24 cellular contexts compared by ENCODE assay signal in genomic region chr20:51938557-51939324, GRCh38.
DNase-seq lines count a peak whose midpoint lies in the region; ATAC-seq, FAIRE-seq and TF ChIP-seq lines count a peak whose summit lies in the region.
"Had no signal": no experiment of that assay in that cellular context is flagged by ENCODE, and none has a peak within 500 bp of the region (broad histone marks: within the 10 kb centered on the region; RNA-seq: fewer than 3 reads in every experiment).

No MANE protein-coding gene starts in this region.

- H3K27me3 ChIP-seq in A673 (replicated peaks; ENCODE audit: insufficient read depth, low read depth, low read length, poor library complexity) (no peaks in the 10 kb centered on the region), PC-3 (ENCODE audit: low read length) (no peaks in the 10 kb centered on the region)
- H3K27me3 ChIP-seq: cardiac muscle cell, gastrocnemius medialis, suprapubic skin had no signal

- no peaks in the 10 kb centered on the region for H4K20me1 ChIP-seq in PC-3 (ENCODE audit: low read length)

- ATAC-seq in PC-3 (peak; percentile 67), mucosa of descending colon (no peak)
- ATAC-seq: activated CD4-positive, alpha-beta T cell treated with anti-CD3 and anti-CD28 coated beads for 36 hours; activated T-cell treated with anti-CD3 and anti-CD28 coated beads, Interleukin-2, amount 50 U/mL, for 72 hours; gastrocnemius medialis had no signal

- H2AFZ ChIP-seq in PC-3 (ENCODE audit: low read length): no peak overlapping the region

- no peaks in the 10 kb centered on the region for H3K4me1 Mint-ChIP-seq in activated CD4-positive, alpha-beta memory T cell treated with anti-CD3 and anti-CD28 coated beads for 36 hours (ENCODE audit: low read depth)
- H3K4me1 Mint-ChIP-seq: activated CD4-positive, alpha-beta T cell treated with anti-CD3 and anti-CD28 coated beads for 36 hours; activated naive CD4-positive, alpha-beta T cell treated with anti-CD3 and anti-CD28 coated beads, Interleukin-2, amount 10 ng/mL, durations not matched to agents 7 days and 5 days; CD14-positive monocyte had no signal

- TF ChIP-seq CTCF in A673 (conservative IDR thresholded peaks at IDR 0.05; ENCODE audit: low read depth, low read length) (no peak), PC-3 (conservative IDR thresholded peaks at IDR 0.05; ENCODE audit: low read depth, low read length) (no peak), fibroblast of mammary gland (conservative IDR thresholded peaks at IDR 0.05; ENCODE audit: control insufficient read depth, insufficient read depth, low read depth, low read length) (no peak), kidney (IDR thresholded peaks at IDR 0.05; ENCODE audit: borderline replicate concordance, extremely low read depth, insufficient read depth) (no peak), mucosa of descending colon (IDR thresholded peaks at IDR 0.05) (no peak)

- no peaks in the 10 kb centered on the region for H3K36me3 Mint-ChIP-seq in activated CD4-positive, alpha-beta memory T cell treated with anti-CD3 and anti-CD28 coated beads for 36 hours
- H3K36me3 Mint-ChIP-seq: activated naive CD4-positive, alpha-beta T cell treated with anti-CD3 and anti-CD28 coated beads, Interleukin-2, amount 10 ng/mL, durations not matched to agents 7 days and 5 days; CD14-positive monocyte had no signal

- H3K4me3 Mint-ChIP-seq in activated CD4-positive, alpha-beta memory T cell treated with anti-CD3 and anti-CD28 coated beads for 36 hours: no peak overlapping the region
- H3K4me3 Mint-ChIP-seq: activated CD4-positive, alpha-beta T cell treated with anti-CD3 and anti-CD28 coated beads for 36 hours; activated naive CD4-positive, alpha-beta T cell treated with anti-CD3 and anti-CD28 coated beads, Interleukin-2, amount 10 ng/mL, durations not matched to agents 7 days and 5 days; activated T-cell treated with anti-CD3 and anti-CD28 coated beads, Interleukin-2, amount 50 U/mL, for 72 hours; CD14-positive monocyte; dendritic cell treated with granulocyte-macrophage colony-stimulating factor and Interleukin-4, amounts not matched to agents 40 ng/mL and 50 ng/mL, for 4 days had no signal

- H3K9ac ChIP-seq in PC-3 (ENCODE audit: low read length) (no peak overlapping the region), kidney (ENCODE audit: low read length in 2 of 2) (no peak overlapping the region)
- H3K9ac ChIP-seq: KMS-11 had no signal

- H3K4me3 ChIP-seq in A673 (ENCODE audit: low read depth, low read length, poor library complexity, severe bottlenecking): no peak overlapping the region
- no peak overlapping the region for H3K4me3 ChIP-seq in PC-3 (ENCODE audit: low read length)
- no peak overlapping the region for H3K4me3 ChIP-seq in fibroblast of mammary gland (ENCODE audit: control insufficient read depth, low read depth, low read length)
- H3K4me3 ChIP-seq in kidney (ENCODE audit: low read length in 2 of 2): no peak overlapping the region
- no peak overlapping the region for H3K4me3 ChIP-seq in mucosa of descending colon
- H3K4me3 ChIP-seq: cardiac muscle cell, gastrocnemius medialis, lung, suprapubic skin had no signal

- H3K9me2 ChIP-seq in PC-3 (replicated peaks; ENCODE audit: low read length): no peaks in the 10 kb centered on the region

- H3K36me3 ChIP-seq in A673 (ENCODE audit: insufficient read depth, low read length, poor library complexity, severe bottlenecking) (no peaks in the 10 kb centered on the region), PC-3 (ENCODE audit: low read depth, low read length) (no peaks in the 10 kb centered on the region), kidney (ENCODE audit: control insufficient read depth in 1 of 2, insufficient read depth in 2 of 2, low read length in 2 of 2) (no peaks in the 10 kb centered on the region), mucosa of descending colon (ENCODE audit: low read depth) (no peaks in the 10 kb centered on the region)
- H3K36me3 ChIP-seq: cardiac muscle cell, gastrocnemius medialis, suprapubic skin had no signal

- no peaks in the 10 kb centered on the region for H3K79me2 ChIP-seq in PC-3 (ENCODE audit: low read length)

- POLR2A ChIA-PET in A673 (lab: Charles Lee; ENCODE audit: low non-redundant PET): interaction anchor here (0.6 kb wide), 1 partner anchor 1977 kb away, joined by 3 read pairs; no protein-coding TSS in a partner anchor
- POLR2A ChIA-PET in PC-3 (lab: Charles Lee; ENCODE audit: unreplicated experiment): no interaction called here
- POLR2A ChIA-PET in activated CD4-positive, alpha-beta memory T cell treated with anti-CD3 and anti-CD28 coated beads for 36 hours (lab: Charles Lee): no interaction called here

- peak overlapping the region; percentile 30 for H3K4me2 ChIP-seq in PC-3 (ENCODE audit: low read length)
- H3K4me2 ChIP-seq: KMS-11 had no signal

- no peak overlapping the region for H3K27ac Mint-ChIP-seq in activated CD4-positive, alpha-beta memory T cell treated with anti-CD3 and anti-CD28 coated beads for 36 hours
- H3K27ac Mint-ChIP-seq: activated CD4-positive, alpha-beta T cell treated with anti-CD3 and anti-CD28 coated beads for 36 hours; activated naive CD4-positive, alpha-beta T cell treated with anti-CD3 and anti-CD28 coated beads, Interleukin-2, amount 10 ng/mL, durations not matched to agents 7 days and 5 days; activated T-cell treated with anti-CD3 and anti-CD28 coated beads, Interleukin-2, amount 50 U/mL, for 72 hours; dendritic cell treated with granulocyte-macrophage colony-stimulating factor and Interleukin-4, amounts not matched to agents 40 ng/mL and 50 ng/mL, for 4 days had no signal

- no peak for FAIRE-seq in kidney (lab: Jason Lieb, UNC)
- FAIRE-seq: D721Med, keratinocyte had no signal

- CTCF ChIA-PET in A673 (lab: Charles Lee) (no interaction called here), PC-3 (lab: Charles Lee) (interaction anchor here (0.6 kb wide), 1 partner anchor 123 kb away, joined by 3 read pairs; no protein-coding TSS in a partner anchor)
- CTCF ChIA-PET in activated CD4-positive, alpha-beta memory T cell treated with anti-CD3 and anti-CD28 coated beads for 36 hours (lab: Charles Lee): no interaction called here

- H3K9me3 Mint-ChIP-seq in activated CD4-positive, alpha-beta memory T cell treated with anti-CD3 and anti-CD28 coated beads for 36 hours: no peaks in the 10 kb centered on the region
- H3K9me3 Mint-ChIP-seq: activated naive CD4-positive, alpha-beta T cell treated with anti-CD3 and anti-CD28 coated beads, Interleukin-2, amount 10 ng/mL, durations not matched to agents 7 days and 5 days; activated T-cell treated with anti-CD3 and anti-CD28 coated beads, Interleukin-2, amount 50 U/mL, for 72 hours; dendritic cell treated with granulocyte-macrophage colony-stimulating factor and Interleukin-4, amounts not matched to agents 40 ng/mL and 50 ng/mL, for 4 days had no signal

- peaks cover 31% of the 10 kb centered on the region for H3K4me1 ChIP-seq in A673 (ENCODE audit: insufficient read depth, low read length, poor library complexity, severe bottlenecking)
- peaks cover 30% of the 10 kb centered on the region for H3K4me1 ChIP-seq in PC-3 (ENCODE audit: insufficient read depth, low read length)
- H3K4me1 ChIP-seq in kidney (ENCODE audit: control insufficient read depth in 1 of 2, insufficient read depth in 1 of 2, low read depth in 1 of 2, low read length in 2 of 2): no peaks in the 10 kb centered on the region
- no peaks in the 10 kb centered on the region for H3K4me1 ChIP-seq in mucosa of descending colon (ENCODE audit: low read depth)
- H3K4me1 ChIP-seq: gastrocnemius medialis, suprapubic skin had no signal

- no peaks in the 10 kb centered on the region for H3K27me3 Mint-ChIP-seq in activated CD4-positive, alpha-beta memory T cell treated with anti-CD3 and anti-CD28 coated beads for 36 hours
- H3K27me3 Mint-ChIP-seq: activated naive CD4-positive, alpha-beta T cell treated with anti-CD3 and anti-CD28 coated beads, Interleukin-2, amount 10 ng/mL, durations not matched to agents 7 days and 5 days; dendritic cell treated with granulocyte-macrophage colony-stimulating factor and Interleukin-4, amounts not matched to agents 40 ng/mL and 50 ng/mL, for 4 days had no signal

- DNase-seq in A673 (ENCODE audit: low spot score) (peak; percentile 84), HS-5 (ENCODE audit: low read depth) (peak; percentile 98), PC-3 (peak; percentile 78), fibroblast of mammary gland (ENCODE audit: low read depth) (peak; percentile 12), kidney (no peak), mucosa of descending colon (no peak)
- no peak for DNase-seq in activated CD4-positive, alpha-beta memory T cell treated with anti-CD3 and anti-CD28 coated beads for 36 hours
- DNase-seq in stimulated activated naive CD4-positive, alpha-beta T cell treated with Interleukin-2 at 50 U/mL for 16 hours (lab: John Stamatoyannopoulos, UW): no peak
- DNase-seq: activated CD4-positive, alpha-beta T cell treated with anti-CD3 and anti-CD28 coated beads for 36 hours; activated naive CD4-positive, alpha-beta T cell treated with anti-CD3 and anti-CD28 coated beads, Interleukin-2, amount 10 ng/mL, durations not matched to agents 7 days and 5 days; activated T-cell treated with anti-CD3 and anti-CD28 coated beads, Interleukin-2, amount 50 U/mL, for 72 hours; gastrocnemius medialis; NCI-H1092; NCI-H2029 treated with DMSO at 0.1 percent for 48 hours; NCI-H526 treated with DMSO at 0.1 percent for 48 hours; OCI-M1 had no signal

- intact Hi-C loops in A673 (cut with micrococcal nuclease; ENCODE audit: unreplicated experiment): loop anchor here (10.0 kb wide), 2 partner anchors 134 to 304 kb away; partner anchors contain the start of gene SALL4
- intact Hi-C loops in PC-3 (cut with micrococcal nuclease): no loop called here
- intact Hi-C loops in kidney (cut with DNase I): no loop called here
- intact Hi-C loops in activated CD4-positive, alpha-beta memory T cell treated with anti-CD3 and anti-CD28 coated beads for 36 hours (cut with micrococcal nuclease): no loop called here
- intact Hi-C loops in mucosa of descending colon (cut with DNase I, micrococcal nuclease): no loop called here

- H3K27ac ChIP-seq in A673 (ENCODE audit: low read depth, low read length, poor library complexity, severe bottlenecking) (peak overlapping the region; percentile 24), PC-3 (ENCODE audit: low read length) (peak overlapping the region; percentile 46), kidney (ENCODE audit: low read depth in 2 of 2, low read length in 2 of 2) (no peak overlapping the region)
- H3K27ac ChIP-seq: cardiac muscle cell, gastrocnemius medialis, KMS-11, suprapubic skin had no signal

- BruUV-seq in A673 (replicated peaks; lab: Mats Ljungman, UMichigan): no TSS peak
- BruUV-seq in PC-3 (replicated peaks; lab: Mats Ljungman, UMichigan): no TSS peak

- H3F3A ChIP-seq in PC-3 (ENCODE audit: low read length, unreplicated experiment): peaks cover 5% of the 10 kb centered on the region

- H3K9me3 ChIP-seq in A673 (ENCODE audit: low read depth, low read length, poor library complexity, severe bottlenecking) (no peaks in the 10 kb centered on the region), PC-3 (ENCODE audit: low read length) (no peaks in the 10 kb centered on the region), kidney (ENCODE audit: control insufficient read depth in 1 of 2, low read length in 2 of 2) (no peaks in the 10 kb centered on the region), mucosa of descending colon (no peaks in the 10 kb centered on the region)
- H3K9me3 ChIP-seq: gastrocnemius medialis, suprapubic skin had no signal

Comparison
In these comparisons a context has a peak if more than half of its experiments do, and no peak if none do; other contexts are left out.
1. DNase-seq: peak in A673 (single experiment), HS-5 (single experiment), PC-3 (single experiment) and fibroblast of mammary gland (single experiment); none in kidney (single experiment), activated CD4-positive, alpha-beta memory T cell treated with anti-CD3 and anti-CD28 coated beads for 36 hours (single experiment), stimulated activated naive CD4-positive, alpha-beta T cell treated with Interleukin-2 at 50 U/mL for 16 hours (single experiment) and mucosa of descending colon (0 of 3).
2. H3K27ac ChIP-seq: peak in A673 (single experiment) and PC-3 (single experiment); none in kidney (0 of 2).